In the genomic region with DNA sequence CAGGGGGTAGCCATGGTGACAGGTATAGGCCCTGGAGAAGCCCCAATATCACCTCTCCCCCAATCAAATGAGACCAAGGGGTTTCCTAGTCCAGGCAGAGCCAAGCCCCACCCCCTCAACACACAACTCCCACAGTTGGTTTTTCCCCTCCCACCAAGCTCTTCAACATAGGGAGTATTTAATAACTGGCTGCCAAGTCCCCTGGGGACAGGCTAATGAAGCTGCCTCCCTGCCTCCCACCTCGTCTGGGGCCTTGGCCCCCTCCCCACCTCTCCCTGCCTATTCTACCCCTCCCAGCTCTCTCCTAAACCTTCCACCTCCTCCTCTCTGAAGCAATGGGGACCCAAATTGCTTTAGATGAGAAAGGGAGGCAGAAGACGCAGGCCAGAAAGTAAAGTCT, we compare ENCODE assay signal across 31 cellular contexts. TPM values are rescaled to one million over a fixed set of nuclear protein-coding genes. Genes with fewer than 3 reads are reported as not detected.
A peak's percentile ranks its signal among the peaks of the same experiment; 100 is the strongest.
DNase-seq lines count a peak whose midpoint lies in the region; ATAC-seq and TF ChIP-seq lines count a peak whose summit lies in the region.
"Had no signal": no experiment of that assay in that cellular context is flagged by ENCODE, and none has a peak within 500 bp of the region (broad histone marks: within the 10 kb centered on the region; RNA-seq: fewer than 3 reads in every experiment).

No MANE protein-coding gene starts in this region.

- H4K91ac ChIP-seq in neuronal stem cell (ENCODE audit: low read depth, low read length, poor library complexity) = no peak overlapping the region

- dilution Hi-C loops in mammary epithelial cell (cut with HindIII; ENCODE audit: low sequenced_read_pairs) = no loop called here

- no peak overlapping the region for H2BK5ac ChIP-seq in neuronal stem cell (ENCODE audit: low read length)

- no peak for TF ChIP-seq CTCF in left lung (IDR thresholded peaks at IDR 0.05)
- TF ChIP-seq CTCF in mammary epithelial cell (conservative IDR thresholded peaks at IDR 0.05 in 1 of 2, IDR thresholded peaks at IDR 0.05 in 1 of 2; ENCODE audit: extremely low read depth in 1 of 2, insufficient read depth in 1 of 2, low read depth in 1 of 2, low read length in 2 of 2) = no peak

- no peak overlapping the region for H3K23ac ChIP-seq in neuronal stem cell (ENCODE audit: low read depth, low read length, poor library complexity)

- no peaks in the 10 kb centered on the region for H3K27me3 ChIP-seq in CD4-positive, alpha-beta memory T cell (ENCODE audit: insufficient read depth, low read length)
- no peaks in the 10 kb centered on the region for H3K27me3 ChIP-seq in H7 (ENCODE audit: control insufficient read depth, insufficient read depth, low read length)
- H3K27me3 ChIP-seq in neuronal stem cell (ENCODE audit: control insufficient read depth in 3 of 3, insufficient read depth in 3 of 3, low read depth in 1 of 3, low read length in 3 of 3) = no peaks in the 10 kb centered on the region
- no peaks in the 10 kb centered on the region for H3K27me3 ChIP-seq in left lung
- H3K27me3 ChIP-seq in mammary epithelial cell (ENCODE audit: insufficient read depth, low read length) = no peaks in the 10 kb centered on the region
- H3K27me3 ChIP-seq: adrenal gland, body of pancreas, heart right ventricle had no signal

- H4K8ac ChIP-seq in neuronal stem cell (ENCODE audit: low read depth, low read length) = no peak overlapping the region

- H3K4me2 ChIP-seq in neuronal stem cell (ENCODE audit: insufficient read depth, low read length, poor library complexity, severe bottlenecking) = no peak overlapping the region
- no peak overlapping the region for H3K4me2 ChIP-seq in mammary epithelial cell (ENCODE audit: insufficient read depth, low read depth, low read length)
- H3K4me2 ChIP-seq: KMS-11 had no signal

- no peak overlapping the region for H3K4me3 ChIP-seq in CD4-positive, alpha-beta memory T cell (ENCODE audit: low read length in 2 of 2)
- H3K4me3 ChIP-seq in H7 (ENCODE audit: insufficient read depth, low read depth, low read length) (no peak overlapping the region), neuronal stem cell (ENCODE audit: low read length in 2 of 2) (no peak overlapping the region), left lung (no peak overlapping the region), mammary epithelial cell (replicated peaks in 1 of 3; ENCODE audit: insufficient read depth in 1 of 3, low read depth in 2 of 3, low read length in 3 of 3) (no peak overlapping the region)
- H3K4me3 ChIP-seq: adrenal gland, body of pancreas, GM12878, lower lobe of right lung, mucosa of descending colon had no signal

- no peak overlapping the region for H3K14ac ChIP-seq in neuronal stem cell (ENCODE audit: low read length)

- no peak overlapping the region for H3K9ac ChIP-seq in neuronal stem cell (ENCODE audit: low read depth, low read length, poor library complexity)
- H3K9ac ChIP-seq in mammary epithelial cell (ENCODE audit: insufficient read depth, low read length) = no peak overlapping the region
- H3K9ac ChIP-seq: KMS-11 had no signal

- POLR2A ChIA-PET in CD4-positive, alpha-beta memory T cell (lab: Charles Lee; ENCODE audit: partially characterized antibody) = no interaction called here

- no peak overlapping the region for H2BK120ac ChIP-seq in neuronal stem cell (ENCODE audit: low read depth, low read length)

- no peak for ATAC-seq in left lung
- no peak for ATAC-seq in Right ventricle myocardium inferior
- ATAC-seq: body of pancreas, Panc1 had no signal

- CTCF ChIA-PET in CD4-positive, alpha-beta memory T cell (lab: Charles Lee; ENCODE audit: partially characterized antibody) = interaction anchor here (1.0 to 1.3 kb wide), 3 partner anchors 8 to 361 kb away, joined by 3 read pairs; no protein-coding TSS in a partner anchor
- CTCF ChIA-PET in mammary epithelial cell (lab: Charles Lee; ENCODE audit: low non-redundant PET) = no interaction called here

- H2AK5ac ChIP-seq in neuronal stem cell (ENCODE audit: low read depth, low read length) = no peak overlapping the region

- H3K9me3 Mint-ChIP-seq in CD4-positive, alpha-beta memory T cell = peaks cover 0 to 3% (median 0%) of the 10 kb centered on the region in 8 donors
- H3K9me3 Mint-ChIP-seq: nephron progenitor cell, type B pancreatic cell had no signal

- in situ Hi-C loops in mammary epithelial cell (cut with MboI; ENCODE audit: low sequenced_read_pairs in 2 of 2) = loop anchor here in 1 of 2 donors (25.0 kb wide), 1 partner anchor 158 kb away; no protein-coding TSS in a partner anchor

- no peak overlapping the region for H2BK15ac ChIP-seq in neuronal stem cell (ENCODE audit: low read length)

- H3K36me3 ChIP-seq in CD4-positive, alpha-beta memory T cell (ENCODE audit: insufficient read depth, low read length) = no peaks in the 10 kb centered on the region
- H3K36me3 ChIP-seq in H7 (replicated peaks; ENCODE audit: control insufficient read depth, insufficient read depth, low read length) (no peaks in the 10 kb centered on the region), neuronal stem cell (replicated peaks in 1 of 2; ENCODE audit: control insufficient read depth in 2 of 2, insufficient read depth in 2 of 2, low read length in 2 of 2) (peaks cover 0 to 2% of the 10 kb centered on the region in 2 donors), left lung (no peaks in the 10 kb centered on the region), mammary epithelial cell (ENCODE audit: insufficient read depth, low read length) (no peaks in the 10 kb centered on the region)
- H3K36me3 ChIP-seq: adrenal gland, heart right ventricle, lower lobe of right lung, WERI-Rb-1 had no signal

- H3K9me3 ChIP-seq in CD4-positive, alpha-beta memory T cell (ENCODE audit: control insufficient read depth in 1 of 2, low read length in 2 of 2) = no peaks in the 10 kb centered on the region
- peaks cover 2 to 3% of the 10 kb centered on the region in 2 donors for H3K9me3 ChIP-seq in neuronal stem cell (replicated peaks in 1 of 2; ENCODE audit: control insufficient read depth in 2 of 2, insufficient read depth in 1 of 2, low read depth in 1 of 2, low read length in 2 of 2)
- no peaks in the 10 kb centered on the region for H3K9me3 ChIP-seq in left lung
- no peaks in the 10 kb centered on the region for H3K9me3 ChIP-seq in mammary epithelial cell (replicated peaks; ENCODE audit: insufficient read depth, low read length)
- H3K9me3 ChIP-seq: adrenal gland, body of pancreas, heart right ventricle, lower lobe of right lung, mucosa of descending colon had no signal

- peaks cover 19 to 48% (median 29%) of the 10 kb centered on the region in 4 donors for H3K4me1 Mint-ChIP-seq in CD4-positive, alpha-beta memory T cell

- H2AFZ ChIP-seq in neuronal stem cell (ENCODE audit: low read length) (no peak overlapping the region), mammary epithelial cell (ENCODE audit: low read depth, low read length) (no peak overlapping the region)

- DNase-seq in CD4-positive, alpha-beta memory T cell = no peak
- DNase-seq in H7 (peak; percentile 50), NCI-H2171 (lab: John Stamatoyannopoulos, UW) (peak; percentile 68), neuronal stem cell (ENCODE audit: low spot score) (no peak), left lung (no peak), mammary epithelial cell (no peak), Right ventricle myocardium inferior (ENCODE audit: missing footprints) (no peak)
- DNase-seq: activated CD4-positive, alpha-beta T cell treated with anti-CD3 and anti-CD28 coated beads for 48 hours; activated naive CD4-positive, alpha-beta T cell; adrenal gland; body of pancreas; effector CD8-positive, alpha-beta T cell; EL; heart right ventricle; lower lobe of right lung; mucosa of descending colon; NCI-H187 treated with DMSO at 0.1 percent for 48 hours; nephron progenitor cell; right cardiac atrium; SIG-M5; stimulated activated CD4-positive, alpha-beta T cell treated with anti-CD3 and anti-CD28 coated beads, Interleukin-2, amount 100 ng/mL, for 48 hours; T-helper 9 cell had no signal

- H3K36me3 Mint-ChIP-seq in CD4-positive, alpha-beta memory T cell = peaks cover 0 to 8% of the 10 kb centered on the region in 2 donors
- H3K36me3 Mint-ChIP-seq: type B pancreatic cell had no signal

- peak overlapping the region in 1 of 8 donors; percentile 35 for H3K4me3 Mint-ChIP-seq in CD4-positive, alpha-beta memory T cell
- H3K4me3 Mint-ChIP-seq: nephron progenitor cell, type B pancreatic cell had no signal

- peaks cover 28% of the 10 kb centered on the region for H3K4me1 ChIP-seq in CD4-positive, alpha-beta memory T cell (ENCODE audit: insufficient read depth, low read length)
- H3K4me1 ChIP-seq in neuronal stem cell (ENCODE audit: control insufficient read depth in 2 of 2, insufficient read depth in 1 of 2, low read depth in 1 of 2, low read length in 2 of 2) = peaks cover 0 to 17% of the 10 kb centered on the region in 2 donors
- peaks cover 0 to 8% of the 10 kb centered on the region in 2 donors for H3K4me1 ChIP-seq in left lung
- H3K4me1 ChIP-seq in mammary epithelial cell (ENCODE audit: insufficient read depth, low read length) = peaks cover 9% of the 10 kb centered on the region
- H3K4me1 ChIP-seq: lower lobe of right lung had no signal

- H3K27ac Mint-ChIP-seq in CD4-positive, alpha-beta memory T cell = peak overlapping the region in 6 of 7 donors; percentile 24 to 93 (median 72)
- H3K27ac Mint-ChIP-seq: nephron progenitor cell, type B pancreatic cell had no signal

- H3K79me2 ChIP-seq in mammary epithelial cell (ENCODE audit: insufficient read depth, low read length) = no peaks in the 10 kb centered on the region

- no peak overlapping the region for H2BK12ac ChIP-seq in neuronal stem cell (ENCODE audit: low read length)

- H3K79me1 ChIP-seq in neuronal stem cell (ENCODE audit: low read depth, low read length) = no peaks in the 10 kb centered on the region

- BruUV-seq in mammary epithelial cell (replicated peaks; lab: Mats Ljungman, UMichigan) = no TSS peak

- H3K18ac ChIP-seq in neuronal stem cell (ENCODE audit: low read length) = peak overlapping the region; percentile 16

- no peak overlapping the region for H3K4ac ChIP-seq in neuronal stem cell (ENCODE audit: low read length)

- H4K20me1 ChIP-seq in mammary epithelial cell (ENCODE audit: insufficient read depth, low read length) = no peaks in the 10 kb centered on the region

- no peak overlapping the region for H3K27ac ChIP-seq in CD4-positive, alpha-beta memory T cell (ENCODE audit: low read depth, low read length)
- H3K27ac ChIP-seq in neuronal stem cell (replicated peaks; ENCODE audit: low read length) (no peak overlapping the region), left lung (no peak overlapping the region), mammary epithelial cell (ENCODE audit: insufficient read depth, low read depth, low read length) (no peak overlapping the region)
- H3K27ac ChIP-seq: adrenal gland, body of pancreas, KMS-11, lower lobe of right lung, WERI-Rb-1 had no signal

- WGBS in neuronal stem cell (ENCODE audit: extremely low coverage in 2 of 2, insufficient read length in 2 of 2, insufficient replicate concordance in 1 of 2), 2 donors = no CpG with 5 or more reads among the region's 2 CpGs
- WGBS in mammary epithelial cell (ENCODE audit: low coverage, missing lambda C conversion rate) = 30% methylated on average over 2 of the region's 2 CpGs

- intact Hi-C loops in CD4-positive, alpha-beta memory T cell (cut with micrococcal nuclease) = no loop called here
- intact Hi-C loops in left lung (cut with DNase I) = no loop called here
- intact Hi-C loops in mammary epithelial cell (cut with micrococcal nuclease) = loop anchor here (5.0 kb wide), 1 partner anchor 148 kb away; no protein-coding TSS in a partner anchor
- intact Hi-C loops in Right ventricle myocardium inferior (cut with DNase I) = no loop called here

- no peaks in the 10 kb centered on the region for H3K27me3 Mint-ChIP-seq in CD4-positive, alpha-beta memory T cell

RNA-seq across cellular contexts. Expression of a gene that starts 23.4 kb away (rescaled TPM):
- not detected for total RNA-seq in CD4-positive, alpha-beta memory T cell
- under 1 TPM in 1 of 2 donors, not detected in 1; 0.05 TPM for polyA plus RNA-seq in CD4-positive, alpha-beta memory T cell
- total RNA-seq in H7 (2014; rRNA removed; shearing (Covaris generic)) = 0.59 and 1.2 TPM in 2 replicates
- polyA plus RNA-seq in neuronal stem cell (2013, experiment 1 of 2) = 0.10 TPM
- polyA plus RNA-seq in neuronal stem cell (2013, experiment 2 of 2) = 0.07 TPM
- not detected for total RNA-seq in left lung
- not detected for total RNA-seq in mammary epithelial cell
- not detected for polyA plus RNA-seq in mammary epithelial cell
- polyA minus RNA-seq in mammary epithelial cell = not detected
- total RNA-seq in Right ventricle myocardium inferior = not detected
- total RNA-seq: chondrocyte, epithelial cell of proximal tubule, heart right ventricle, kidney epithelial cell, subcutaneous adipose tissue had no signal

Comparison
In these comparisons a context has a peak if more than half of its experiments do, and no peak if none do; other contexts are left out.
1. DNase-seq: peak in H7 (single experiment) and NCI-H2171 (single experiment); none in CD4-positive, alpha-beta memory T cell (0 of 5), neuronal stem cell (single experiment), left lung (0 of 2), mammary epithelial cell (single experiment) and Right ventricle myocardium inferior (single experiment).